In the genomic region with DNA sequence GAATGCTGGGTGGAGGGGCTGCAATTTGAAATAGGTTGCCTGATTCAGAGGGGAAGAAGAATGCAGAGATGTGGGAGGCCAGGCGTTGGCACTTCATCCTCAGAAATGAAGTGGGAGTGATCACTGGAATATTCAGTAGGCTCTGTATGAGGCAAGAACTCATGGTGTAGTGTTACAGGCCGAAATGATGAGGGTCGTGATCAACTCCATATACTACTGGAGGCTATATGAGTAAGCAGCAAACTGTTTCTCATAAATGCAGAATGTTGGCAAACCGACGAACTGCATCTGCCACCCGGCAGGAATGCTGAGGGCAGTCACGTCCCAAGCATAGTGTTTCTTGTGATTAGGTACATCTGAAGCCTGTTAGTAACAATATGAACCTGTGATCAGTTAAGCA, we compare ENCODE assay signal across 15 cellular contexts. TPM values are rescaled to one million over a fixed set of nuclear protein-coding genes. Genes with fewer than 3 reads are reported as not detected.
A peak's percentile ranks its signal among the peaks of the same experiment; 100 is the strongest.
DNase-seq lines count a peak whose midpoint lies in the region; ATAC-seq and TF ChIP-seq lines count a peak whose summit lies in the region.
"Had no signal": no experiment of that assay in that cellular context is flagged by ENCODE, and none has a peak within 500 bp of the region (broad histone marks: within the 10 kb centered on the region; RNA-seq: fewer than 3 reads in every experiment).

No MANE protein-coding gene starts in this region.

- H3K36me3 ChIP-seq in ACC112 (ENCODE audit: insufficient read depth, low read length), result no peaks in the 10 kb centered on the region
- no peaks in the 10 kb centered on the region for H3K36me3 ChIP-seq in adipocyte (ENCODE audit: control insufficient read depth, insufficient read depth, low read length, severe bottlenecking)
- H3K36me3 ChIP-seq: upper lobe of right lung had no signal

- peak; percentile 86 for DNase-seq in HFF-Myc (ENCODE audit: extremely low read depth, low read depth)
- peak; percentile 98 for DNase-seq in adipocyte (ENCODE audit: low read depth)
- DNase-seq in fibroblast of villous mesenchyme (ENCODE audit: low read depth), result peak; percentile 38
- DNase-seq in retina, result no peak
- DNase-seq in NCI-H1436 treated with DMSO at 0.1 percent for 48 hours (lab: John Stamatoyannopoulos, UW), result no peak
- DNase-seq in NCI-H748 treated with DMSO at 0.1 percent for 48 hours (lab: John Stamatoyannopoulos, UW), result no peak
- DNase-seq: activated naive CD8-positive, alpha-beta T cell treated with anti-CD3 and anti-CD28 coated beads, Interleukin-2, amount 10 ng/mL, durations not matched to agents 7 days and 5 days; AML-193; naive thymus-derived CD8-positive, alpha-beta T cell; NCI-H1694 treated with DMSO at 0.1 percent for 48 hours; spleen; T-helper 2 cell; upper lobe of right lung had no signal

- H3K4me3 ChIP-seq in ACC112 (ENCODE audit: low read depth, low read length) (no peak overlapping the region), HFF-Myc (replicated peaks; ENCODE audit: low read depth, low read length) (no peak overlapping the region), adipocyte (ENCODE audit: low read length) (no peak overlapping the region), fibroblast of villous mesenchyme (ENCODE audit: low read depth, low read length) (no peak overlapping the region)
- H3K4me3 ChIP-seq: spleen, upper lobe of right lung had no signal

- H2AFZ ChIP-seq in ACC112 (ENCODE audit: low read length, unreplicated experiment), result no peak overlapping the region

- TF ChIP-seq CTCF in HFF-Myc (IDR thresholded peaks at IDR 0.05; ENCODE audit: low read depth, low read length, missing control alignments) (no peak), fibroblast of villous mesenchyme (IDR thresholded peaks at IDR 0.05; ENCODE audit: insufficient read depth, low read depth, low read length) (no peak)

- H3K27me3 ChIP-seq in ACC112 (ENCODE audit: insufficient read depth, low read length), result no peaks in the 10 kb centered on the region
- no peaks in the 10 kb centered on the region for H3K27me3 ChIP-seq in adipocyte (replicated peaks; ENCODE audit: control insufficient read depth, insufficient read depth, low read length)
- H3K27me3 ChIP-seq: spleen, upper lobe of right lung had no signal

- H3K9ac ChIP-seq in adipocyte (ENCODE audit: low read length), result no peak overlapping the region

- peaks cover 16% of the 10 kb centered on the region for H3K4me1 ChIP-seq in ACC112 (ENCODE audit: control insufficient read depth, insufficient read depth, low read length, unreplicated experiment)
- H3K4me1 ChIP-seq in adipocyte (ENCODE audit: control insufficient read depth, insufficient read depth, low read length), result peaks cover 11% of the 10 kb centered on the region

- no peak for ATAC-seq in GM18870 (IDR thresholded peaks at IDR 0.05; ENCODE audit: unreplicated experiment)
- ATAC-seq: naive thymus-derived CD8-positive, alpha-beta T cell; upper lobe of right lung had no signal

- H3K79me2 ChIP-seq in ACC112 (ENCODE audit: control insufficient read depth, insufficient read depth, low read length, unreplicated experiment), result no peaks in the 10 kb centered on the region

- peak overlapping the region; percentile 73 for H3K27ac ChIP-seq in ACC112 (ENCODE audit: low read depth, low read length)
- H3K27ac ChIP-seq: spleen, upper lobe of right lung had no signal

- H3K9me3 ChIP-seq in adipocyte (ENCODE audit: control insufficient read depth, low read length), result no peaks in the 10 kb centered on the region
- H3K9me3 ChIP-seq: upper lobe of right lung had no signal

RNA-seq across cellular contexts. Expression of a gene that starts 12.7 kb away (rescaled TPM):
- 0.86 and 1.3 TPM in 2 replicates for total RNA-seq in fibroblast of villous mesenchyme
- total RNA-seq: naive thymus-derived CD8-positive, alpha-beta T cell; spleen had no signal

RNA-seq across cellular contexts. Expression of a gene that starts 26.7 kb away (rescaled TPM):
- total RNA-seq in fibroblast of villous mesenchyme, result not detected in 2 replicates
- total RNA-seq: activated naive CD8-positive, alpha-beta T cell treated with anti-CD3 and anti-CD28 coated beads, Interleukin-2, amount 10 ng/mL, durations not matched to agents 7 days and 5 days; naive thymus-derived CD8-positive, alpha-beta T cell; spleen had no signal

RNA-seq across cellular contexts. Expression of a gene that starts 36.0 kb away (rescaled TPM):
- not detected in 2 replicates for total RNA-seq in fibroblast of villous mesenchyme
- total RNA-seq: activated naive CD8-positive, alpha-beta T cell treated with anti-CD3 and anti-CD28 coated beads, Interleukin-2, amount 10 ng/mL, durations not matched to agents 7 days and 5 days; naive thymus-derived CD8-positive, alpha-beta T cell; spleen had no signal

Comparison
In these comparisons a context has a peak if more than half of its experiments do, and no peak if none do; other contexts are left out.
1. DNase-seq: peak in HFF-Myc (single experiment), adipocyte (single experiment) and fibroblast of villous mesenchyme (single experiment); none in retina (single experiment), NCI-H1436 treated with DMSO at 0.1 percent for 48 hours (single experiment) and NCI-H748 treated with DMSO at 0.1 percent for 48 hours (single experiment).